8 cellular contexts compared by ENCODE assay signal in genomic region chr13:94192576-94192975, GRCh38.
DNase-seq lines count a peak whose midpoint lies in the region; ATAC-seq and TF ChIP-seq lines count a peak whose summit lies in the region.

No MANE protein-coding gene starts in this region.

- H4K91ac ChIP-seq in trophoblast cell (ENCODE audit: low read depth, low read length) = no peak overlapping the region

- H4K20me1 ChIP-seq in DND-41 (ENCODE audit: insufficient read depth, low read length) (no peaks in the 10 kb centered on the region), GM23338 (replicated peaks; ENCODE audit: insufficient read depth) (no peaks in the 10 kb centered on the region), PC-9 (ENCODE audit: insufficient read depth) (no peaks in the 10 kb centered on the region)

- no peak overlapping the region for H2BK12ac ChIP-seq in trophoblast cell (ENCODE audit: low read length)

- H2BK5ac ChIP-seq in trophoblast cell (ENCODE audit: low read depth, low read length, poor library complexity) = no peak overlapping the region

- POLR2A ChIA-PET in PC-9 (lab: Charles Lee; ENCODE audit: unreplicated experiment) = no interaction called here
- POLR2A ChIA-PET in CD8-positive, alpha-beta memory T cell (lab: Charles Lee) = no interaction called here

- H3F3A ChIP-seq in GM23338 (replicated peaks; ENCODE audit: low read depth) (0 out of 2 replicates have a peak, but pooled peaks cover 3% of the 10 kb centered on the region), PC-9 (ENCODE audit: insufficient read depth, low read depth) (no peaks in the 10 kb centered on the region)

- no peak overlapping the region for H3K27ac Mint-ChIP-seq in GM23338
- H3K27ac Mint-ChIP-seq in CD8-positive, alpha-beta memory T cell = no peak overlapping the region

- H3K9me3 Mint-ChIP-seq in GM23338 = no peaks in the 10 kb centered on the region
- no peaks in the 10 kb centered on the region for H3K9me3 Mint-ChIP-seq in CD8-positive, alpha-beta memory T cell

- H3K36me3 ChIP-seq in DND-41 (ENCODE audit: insufficient read depth, low read length) (no peaks in the 10 kb centered on the region), GM23338 (ENCODE audit: insufficient read depth) (no peaks in the 10 kb centered on the region), PC-9 (ENCODE audit: low read depth) (no peaks in the 10 kb centered on the region), left ventricle myocardium inferior (no peaks in the 10 kb centered on the region), trophoblast cell (ENCODE audit: control insufficient read depth in 1 of 2, insufficient read depth in 2 of 2, low read length in 2 of 2) (no peaks in the 10 kb centered on the region)
- no peaks in the 10 kb centered on the region for H3K36me3 ChIP-seq in CD8-positive, alpha-beta memory T cell (ENCODE audit: insufficient read depth, low read length)

- H3K4me1 ChIP-seq in DND-41 (ENCODE audit: insufficient read depth, low read length) (no peaks in the 10 kb centered on the region), GM23338 (ENCODE audit: insufficient read depth) (peaks cover 16% of the 10 kb centered on the region), PC-9 (replicated peaks; ENCODE audit: insufficient read depth) (no peaks in the 10 kb centered on the region), left ventricle myocardium inferior (no peaks in the 10 kb centered on the region), trophoblast cell (ENCODE audit: control insufficient read depth in 1 of 2, insufficient read depth in 2 of 2, low read length in 2 of 2) (no peaks in the 10 kb centered on the region)
- H3K4me1 ChIP-seq in CD8-positive, alpha-beta memory T cell (ENCODE audit: insufficient read depth, low read length) = no peaks in the 10 kb centered on the region

- no peak overlapping the region for H3K9ac ChIP-seq in DND-41 (ENCODE audit: low read depth, low read length)
- no peak overlapping the region for H3K9ac ChIP-seq in trophoblast cell (ENCODE audit: low read length)

- no peak overlapping the region for H3K18ac ChIP-seq in trophoblast cell (ENCODE audit: low read length)

- no peak overlapping the region for H3K4ac ChIP-seq in trophoblast cell (ENCODE audit: low read depth, low read length)

- peaks cover 15% of the 10 kb centered on the region for H3K4me1 Mint-ChIP-seq in GM23338
- H3K4me1 Mint-ChIP-seq in CD8-positive, alpha-beta memory T cell = no peaks in the 10 kb centered on the region

- peaks cover 11% of the 10 kb centered on the region for H3K27me3 ChIP-seq in DND-41 (ENCODE audit: insufficient read depth, low read length, poor library complexity)
- no peaks in the 10 kb centered on the region for H3K27me3 ChIP-seq in GM23338 (ENCODE audit: insufficient read depth)
- no peaks in the 10 kb centered on the region for H3K27me3 ChIP-seq in PC-9 (ENCODE audit: insufficient read depth, low read depth)
- no peaks in the 10 kb centered on the region for H3K27me3 ChIP-seq in left ventricle myocardium inferior (ENCODE audit: low read depth)
- no peaks in the 10 kb centered on the region for H3K27me3 ChIP-seq in CD8-positive, alpha-beta memory T cell (ENCODE audit: insufficient read depth, low read length, poor library complexity, severe bottlenecking)
- H3K27me3 ChIP-seq in trophoblast cell (ENCODE audit: insufficient read depth, low read length) = no peaks in the 10 kb centered on the region

- no peak overlapping the region for H3K23ac ChIP-seq in trophoblast cell (ENCODE audit: low read length)

- peak; percentile 44 for TF ChIP-seq CTCF in DND-41 (IDR thresholded peaks at IDR 0.05; ENCODE audit: borderline replicate concordance, extremely low read depth, low read length, poor library complexity, severe bottlenecking)
- peak; percentile 77 to 86 for TF ChIP-seq CTCF in GM23338 (conservative IDR thresholded peaks at IDR 0.05; ENCODE audit: low read depth in 2 of 2)
- peak; percentile 52 for TF ChIP-seq CTCF in PC-9 (conservative IDR thresholded peaks at IDR 0.05)
- peak; percentile 54 for TF ChIP-seq CTCF in left ventricle myocardium inferior (IDR thresholded peaks at IDR 0.05; ENCODE audit: borderline replicate concordance)

- H2AFZ ChIP-seq in DND-41 (ENCODE audit: low read depth, low read length) = no peak overlapping the region
- no peak overlapping the region for H2AFZ ChIP-seq in GM23338
- no peak overlapping the region for H2AFZ ChIP-seq in PC-9
- no peak overlapping the region for H2AFZ ChIP-seq in trophoblast cell (ENCODE audit: insufficient read depth, low read length, poor library complexity)

- CTCF ChIA-PET in PC-9 (lab: Charles Lee) = no interaction called here
- CTCF ChIA-PET in CD8-positive, alpha-beta memory T cell (lab: Charles Lee) = no interaction called here

- no CpG with 5 or more reads among the region's 1 CpG for WGBS in trophoblast cell (ENCODE audit: extremely low coverage, insufficient coverage, insufficient read length)

- H3K79me2 ChIP-seq in DND-41 (ENCODE audit: insufficient read depth, low read length) (no peaks in the 10 kb centered on the region), GM23338 (replicated peaks; ENCODE audit: insufficient read depth) (no peaks in the 10 kb centered on the region), PC-9 (ENCODE audit: low read depth) (no peaks in the 10 kb centered on the region), trophoblast cell (ENCODE audit: control insufficient read depth, insufficient read depth, low read length, poor library complexity) (no peaks in the 10 kb centered on the region)

- H2AK5ac ChIP-seq in trophoblast cell (ENCODE audit: low read length) = no peak overlapping the region

- DNase-seq in DND-41 (peak; percentile 8), GM23338 (ENCODE audit: low spot score) (peak; percentile 63), PC-9 (no peak), left ventricle myocardium inferior (no peak), trophoblast cell (no peak)
- no peak for DNase-seq in CD8-positive, alpha-beta memory T cell

- no TSS peak for BruUV-seq in PC-9 (replicated peaks; lab: Mats Ljungman, UMichigan)

- no peaks in the 10 kb centered on the region for H3K79me1 ChIP-seq in trophoblast cell (ENCODE audit: low read length)

- no peaks in the 10 kb centered on the region for H3K36me3 Mint-ChIP-seq in GM23338 (ENCODE audit: low read depth)
- no peaks in the 10 kb centered on the region for H3K36me3 Mint-ChIP-seq in CD8-positive, alpha-beta memory T cell

- intact Hi-C loops in PC-9 (cut with micrococcal nuclease; ENCODE audit: unreplicated experiment) = no loop called here
- intact Hi-C loops in left ventricle myocardium inferior (cut with micrococcal nuclease) = no loop called here

- H3K27ac ChIP-seq in DND-41 (ENCODE audit: low read length) = no peak overlapping the region
- no peak overlapping the region for H3K27ac ChIP-seq in GM23338 (ENCODE audit: low read depth)
- H3K27ac ChIP-seq in PC-9 = no peak overlapping the region
- H3K27ac ChIP-seq in left ventricle myocardium inferior (replicated peaks) = no peak overlapping the region
- H3K27ac ChIP-seq in CD8-positive, alpha-beta memory T cell (ENCODE audit: low read depth, low read length) = no peak overlapping the region
- no peak overlapping the region for H3K27ac ChIP-seq in trophoblast cell (ENCODE audit: low read depth, low read length)

- ATAC-seq in DND-41 (ENCODE audit: insufficient read depth, low read depth) (peak; percentile 48; the same call in 1 of the 3 replicates), GM23338 (peak; percentile 82), GM21381 (IDR thresholded peaks at IDR 0.05; ENCODE audit: unreplicated experiment) (no peak), HG02623 (IDR thresholded peaks at IDR 0.05; ENCODE audit: unreplicated experiment) (no peak)

- H3K9me2 ChIP-seq in GM23338 (ENCODE audit: insufficient read depth) (no peaks in the 10 kb centered on the region), PC-9 (ENCODE audit: insufficient read depth) (no peaks in the 10 kb centered on the region)

- H3K4me3 Mint-ChIP-seq in GM23338 = no peak overlapping the region
- H3K4me3 Mint-ChIP-seq in CD8-positive, alpha-beta memory T cell = no peak overlapping the region

- no peak overlapping the region for H2BK120ac ChIP-seq in trophoblast cell (ENCODE audit: insufficient read depth, low read length, poor library complexity)

- H4K12ac ChIP-seq in trophoblast cell (ENCODE audit: low read depth, low read length) = no peak overlapping the region

- H3K9me3 ChIP-seq in DND-41 (ENCODE audit: insufficient read depth, low read length, severe bottlenecking) (no peaks in the 10 kb centered on the region), PC-9 (ENCODE audit: insufficient read depth, low read depth) (no peaks in the 10 kb centered on the region), left ventricle myocardium inferior (replicated peaks) (no peaks in the 10 kb centered on the region), trophoblast cell (ENCODE audit: insufficient read depth, low read depth, low read length) (no peaks in the 10 kb centered on the region)
- no peaks in the 10 kb centered on the region for H3K9me3 ChIP-seq in CD8-positive, alpha-beta memory T cell (ENCODE audit: low read length)

- no peak overlapping the region for H3K14ac ChIP-seq in trophoblast cell (ENCODE audit: low read length)

- H4K8ac ChIP-seq in trophoblast cell (ENCODE audit: low read depth, low read length) = no peak overlapping the region

- H3K27me3 Mint-ChIP-seq in GM23338 (ENCODE audit: insufficient read depth, low read depth, poor library complexity) = no peaks in the 10 kb centered on the region
- H3K27me3 Mint-ChIP-seq in CD8-positive, alpha-beta memory T cell = peaks cover 2 to 7% of the 10 kb centered on the region in 2 donors

- H3K4me2 ChIP-seq in DND-41 (ENCODE audit: insufficient read depth, low read length) (no peak overlapping the region), GM23338 (no peak overlapping the region), PC-9 (no peak overlapping the region), trophoblast cell (ENCODE audit: low read length) (no peak overlapping the region)

- no peak overlapping the region for H3K4me3 ChIP-seq in DND-41 (ENCODE audit: low read depth in 1 of 2, low read length in 2 of 2)
- H3K4me3 ChIP-seq in GM23338 = no peak overlapping the region
- no peak overlapping the region for H3K4me3 ChIP-seq in PC-9
- no peak overlapping the region for H3K4me3 ChIP-seq in left ventricle myocardium inferior
- no peak overlapping the region for H3K4me3 ChIP-seq in CD8-positive, alpha-beta memory T cell (ENCODE audit: low read length)
- H3K4me3 ChIP-seq in trophoblast cell (ENCODE audit: low read depth, low read length) = no peak overlapping the region

TF ChIP-seq in GM23338, 12 proteins besides CTCF, POLR2A, EP300 and RAD21 (continues in another document):
- no peak for TF ChIP-seq POLR2AphosphoS5 (IDR thresholded peaks at IDR 0.05; ENCODE audit: low read depth)

Comparison
In these comparisons a context has a peak if more than half of its experiments do, and no peak if none do; other contexts are left out.
1. ATAC-seq: peak in DND-41 (single experiment) and GM23338 (single experiment); none in GM21381 (single experiment) and HG02623 (single experiment).
2. DNase-seq: peak in DND-41 (single experiment) and GM23338 (single experiment); none in PC-9 (0 of 2), left ventricle myocardium inferior (single experiment), CD8-positive, alpha-beta memory T cell (0 of 5) and trophoblast cell (0 of 2).
3. Peak in every context shown above with its lines, with median percentiles within 50 percentile points of each other: CTCF ChIP-seq.